13 cellular contexts compared by ENCODE assay signal in genomic region chr11:121967131-121967689, GRCh38.
"Had no signal": no experiment of that assay in that cellular context is flagged by ENCODE, and none has a peak within 500 bp of the region (broad histone marks: within the 10 kb centered on the region; RNA-seq: fewer than 3 reads in every experiment).

No MANE protein-coding gene starts in this region.

- H3K36me3 Mint-ChIP-seq: activated naive CD4-positive, alpha-beta T cell treated with anti-CD3 and anti-CD28 coated beads, Interleukin-2, amount 50 U/mL, for 72 hours had no signal

- H3K4me1 Mint-ChIP-seq: activated CD4-positive, alpha-beta memory T cell treated with anti-CD3 and anti-CD28 coated beads, Interleukin-2, amount 10 ng/mL, durations not matched to agents 7 days and 5 days had no signal

- H3K4me2 ChIP-seq: hepatocyte had no signal

- H3K27ac ChIP-seq: hepatocyte, left ventricle myocardium inferior, stomach had no signal

- H3K9me3 Mint-ChIP-seq: activated CD4-positive, alpha-beta memory T cell treated with anti-CD3 and anti-CD28 coated beads, Interleukin-2, amount 10 ng/mL, durations not matched to agents 7 days and 5 days; activated naive CD4-positive, alpha-beta T cell treated with anti-CD3 and anti-CD28 coated beads, Interleukin-2, amount 50 U/mL, for 72 hours; activated T-cell treated with anti-CD3 and anti-CD28 coated beads, Interleukin-2, amount 50 U/mL, for 4 hours had no signal

- H3K27ac Mint-ChIP-seq: activated CD4-positive, alpha-beta memory T cell treated with anti-CD3 and anti-CD28 coated beads, Interleukin-2, amount 10 ng/mL, durations not matched to agents 7 days and 5 days; activated naive CD4-positive, alpha-beta T cell treated with anti-CD3 and anti-CD28 coated beads, Interleukin-2, amount 50 U/mL, for 72 hours; nephron had no signal

- H3K27me3 ChIP-seq: hepatocyte, stomach had no signal

- H3K79me2 ChIP-seq: hepatocyte had no signal

- H3K9me3 ChIP-seq: left ventricle myocardium inferior, stomach had no signal

- DNase-seq: activated CD4-positive, alpha-beta memory T cell treated with anti-CD3 and anti-CD28 coated beads, Interleukin-2, amount 10 ng/mL, durations not matched to agents 7 days and 5 days; activated CD4-positive, alpha-beta T cell treated with anti-CD3 and anti-CD28 coated beads for 4 hours; activated effector memory CD4-positive, alpha-beta T cell treated with anti-CD3 and anti-CD28 coated beads, Interleukin-2, amount 50 U/mL, for 16 hours; activated T-cell treated with anti-CD3 and anti-CD28 coated beads, Interleukin-2, amount 50 U/mL, for 4 hours; kidney; left ventricle myocardium inferior; stimulated activated CD4-positive, alpha-beta T cell treated with anti-CD3 and anti-CD28 coated beads, Interleukin-12 subunit alpha, Interleukin-12 subunit beta, amount 100 ng/mL, for 4 hours; stimulated activated CD4-positive, alpha-beta T cell treated with anti-CD3 and anti-CD28 coated beads, Interleukin-2, amount 100 ng/mL, for 24 hours; stomach; T-helper 2 cell had no signal

- H3K27me3 Mint-ChIP-seq: activated CD4-positive, alpha-beta memory T cell treated with anti-CD3 and anti-CD28 coated beads, Interleukin-2, amount 10 ng/mL, durations not matched to agents 7 days and 5 days had no signal

- ATAC-seq: activated naive CD4-positive, alpha-beta T cell treated with anti-CD3 and anti-CD28 coated beads, Interleukin-2, amount 50 U/mL, for 72 hours; activated T-cell treated with anti-CD3 and anti-CD28 coated beads, Interleukin-2, amount 50 U/mL, for 4 hours had no signal

- H3K4me3 Mint-ChIP-seq: activated CD4-positive, alpha-beta memory T cell treated with anti-CD3 and anti-CD28 coated beads, Interleukin-2, amount 10 ng/mL, durations not matched to agents 7 days and 5 days; activated T-cell treated with anti-CD3 and anti-CD28 coated beads, Interleukin-2, amount 50 U/mL, for 4 hours; nephron had no signal

- H2AFZ ChIP-seq: hepatocyte had no signal
